ENCODE assay signal across 8 cellular contexts in the genomic region with DNA sequence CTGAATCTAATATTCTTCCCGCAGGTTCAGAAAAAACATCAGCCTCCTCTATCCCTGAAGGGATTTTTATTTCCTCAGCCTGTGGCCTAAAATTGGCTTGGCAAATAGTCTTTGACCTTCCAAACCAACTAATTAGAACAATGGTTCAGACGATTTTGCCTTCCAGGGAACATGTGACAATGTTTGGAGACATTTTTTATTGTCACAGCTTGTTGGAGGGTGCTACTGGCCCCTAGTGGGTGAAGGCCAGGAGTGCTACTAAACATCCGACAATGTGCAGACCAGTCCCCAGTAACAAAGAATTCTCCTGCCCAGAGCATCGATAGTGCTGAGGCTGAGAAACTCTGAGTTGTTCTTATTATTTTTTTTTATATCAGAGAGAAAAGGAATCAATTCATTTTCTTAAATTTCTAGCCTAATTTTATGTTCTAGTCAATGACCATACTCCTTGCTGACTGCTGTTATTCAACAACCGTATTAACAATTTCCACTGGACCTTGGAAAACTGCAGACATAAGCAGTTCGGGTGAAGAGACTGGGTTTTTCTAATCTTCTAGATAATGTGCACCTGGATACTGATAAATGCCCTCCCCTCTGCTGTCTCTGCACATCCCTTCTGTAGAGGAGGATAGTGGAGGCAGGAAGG.
DNase-seq lines count a peak whose midpoint lies in the region; ATAC-seq and TF ChIP-seq lines count a peak whose summit lies in the region.

No MANE protein-coding gene starts in this region.

- no peak for DNase-seq in AG09309 (ENCODE audit: low read depth)
- peak; percentile 77 for DNase-seq in GM23338 (ENCODE audit: low spot score)
- DNase-seq in NCI-H345 treated with DMSO at 0.1 percent for 48 hours (lab: John Stamatoyannopoulos, UW; ENCODE audit: unreplicated experiment), result peak; percentile 33
- DNase-seq in cardiac fibroblast (ENCODE audit: low read depth in 2 of 2), result peak; percentile 39
- no peak for DNase-seq in mucosa of descending colon
- no peak for DNase-seq in naive thymus-derived CD4-positive, alpha-beta T cell
- DNase-seq in CD14-positive monocyte (ENCODE audit: low spot score), result no peak

- peak overlapping the region; percentile 2 for H2AFZ ChIP-seq in GM23338

- peaks cover 11% of the 10 kb centered on the region for H3K36me3 Mint-ChIP-seq in GM23338 (ENCODE audit: low read depth)
- H3K36me3 Mint-ChIP-seq in naive thymus-derived CD4-positive, alpha-beta T cell, result no peaks in the 10 kb centered on the region
- no peaks in the 10 kb centered on the region for H3K36me3 Mint-ChIP-seq in CD14-positive monocyte

- H3K9me3 ChIP-seq in mucosa of descending colon, result no peaks in the 10 kb centered on the region
- H3K9me3 ChIP-seq in naive thymus-derived CD4-positive, alpha-beta T cell (ENCODE audit: control insufficient read depth in 2 of 3, low read length in 3 of 3), result no peaks in the 10 kb centered on the region

- H3K4me3 ChIP-seq in AG09309 (ENCODE audit: control insufficient read depth, low read depth, low read length) (no peak overlapping the region), GM23338 (no peak overlapping the region), cardiac fibroblast (replicated peaks in 1 of 2; ENCODE audit: low read depth in 2 of 2, low read length in 2 of 2) (no peak overlapping the region), mucosa of descending colon (no peak overlapping the region)
- no peak overlapping the region for H3K4me3 ChIP-seq in naive thymus-derived CD4-positive, alpha-beta T cell (ENCODE audit: low read length)

- H3K79me2 ChIP-seq in GM23338 (replicated peaks; ENCODE audit: insufficient read depth), result no peaks in the 10 kb centered on the region

- H3K4me1 ChIP-seq in GM23338 (ENCODE audit: insufficient read depth) (peaks cover 20% of the 10 kb centered on the region), mucosa of descending colon (ENCODE audit: low read depth) (no peaks in the 10 kb centered on the region)
- no peaks in the 10 kb centered on the region for H3K4me1 ChIP-seq in naive thymus-derived CD4-positive, alpha-beta T cell (ENCODE audit: control insufficient read depth in 2 of 2, insufficient read depth in 2 of 2, low read length in 2 of 2)

- no peak overlapping the region for H3K27ac ChIP-seq in GM23338 (ENCODE audit: low read depth)
- H3K27ac ChIP-seq in naive thymus-derived CD4-positive, alpha-beta T cell (ENCODE audit: low read depth, low read length), result no peak overlapping the region

- no peaks in the 10 kb centered on the region for H3F3A ChIP-seq in GM23338 (replicated peaks; ENCODE audit: low read depth)

- H3K27me3 ChIP-seq in GM23338 (ENCODE audit: insufficient read depth), result no peaks in the 10 kb centered on the region
- no peaks in the 10 kb centered on the region for H3K27me3 ChIP-seq in naive thymus-derived CD4-positive, alpha-beta T cell (ENCODE audit: control insufficient read depth in 2 of 2, insufficient read depth in 2 of 2, low read length in 2 of 2)

- ATAC-seq in GM23338 (peak; percentile 87), mucosa of descending colon (peak; percentile 50), HG02973 (IDR thresholded peaks at IDR 0.05; ENCODE audit: unreplicated experiment) (no peak)
- ATAC-seq in naive thymus-derived CD4-positive, alpha-beta T cell, result no peak

- H3K4me2 ChIP-seq in GM23338, result no peak overlapping the region

- H3K27ac Mint-ChIP-seq in GM23338 (no peak overlapping the region), CD14-positive monocyte (no peak overlapping the region)
- H3K27ac Mint-ChIP-seq in naive thymus-derived CD4-positive, alpha-beta T cell, result no peak overlapping the region

- peaks cover 3% of the 10 kb centered on the region; the same call in 1 of the 2 replicates for H3K9me2 ChIP-seq in GM23338 (ENCODE audit: insufficient read depth)

- no peak overlapping the region for H3K4me3 Mint-ChIP-seq in GM23338
- H3K4me3 Mint-ChIP-seq in naive thymus-derived CD4-positive, alpha-beta T cell, result no peak overlapping the region
- no peak overlapping the region for H3K4me3 Mint-ChIP-seq in CD14-positive monocyte

- H3K4me1 Mint-ChIP-seq in GM23338, result peaks cover 18% of the 10 kb centered on the region
- H3K4me1 Mint-ChIP-seq in naive thymus-derived CD4-positive, alpha-beta T cell, result no peaks in the 10 kb centered on the region
- H3K4me1 Mint-ChIP-seq in CD14-positive monocyte, result no peaks in the 10 kb centered on the region

- POLR2A ChIA-PET in naive thymus-derived CD4-positive, alpha-beta T cell (lab: Charles Lee), result no interaction called here

- no peaks in the 10 kb centered on the region for H3K27me3 Mint-ChIP-seq in GM23338 (ENCODE audit: insufficient read depth, low read depth, poor library complexity)
- peaks cover 0 to 25% (median 0%) of the 10 kb centered on the region in 5 donors for H3K27me3 Mint-ChIP-seq in naive thymus-derived CD4-positive, alpha-beta T cell
- H3K27me3 Mint-ChIP-seq in CD14-positive monocyte (ENCODE audit: low read depth in 3 of 3), result peaks cover 0 to 5% (median 0%) of the 10 kb centered on the region in 3 donors

- intact Hi-C loops in mucosa of descending colon (cut with DNase I, micrococcal nuclease) (loop anchor here in 1 of 2 donors (10.0 kb wide), 1 partner anchor 1541 kb away; no protein-coding TSS in a partner anchor), CD14-positive monocyte (cut with micrococcal nuclease) (no loop called here)
- intact Hi-C loops in naive thymus-derived CD4-positive, alpha-beta T cell (cut with micrococcal nuclease), result no loop called here

- H3K9me3 Mint-ChIP-seq in GM23338 (peaks cover 17% of the 10 kb centered on the region), CD14-positive monocyte (peaks cover 0 to 6% (median under 1%) of the 10 kb centered on the region in 7 donors)
- peaks cover 0 to 10% (median 0%) of the 10 kb centered on the region in 11 donors for H3K9me3 Mint-ChIP-seq in naive thymus-derived CD4-positive, alpha-beta T cell

- peak; percentile 66 for TF ChIP-seq CTCF in AG09309 (IDR thresholded peaks at IDR 0.05; ENCODE audit: control insufficient read depth, insufficient read depth, low read depth, low read length, missing control alignments)
- peak; percentile 80 to 82 for TF ChIP-seq CTCF in GM23338 (conservative IDR thresholded peaks at IDR 0.05; ENCODE audit: low read depth in 2 of 2)
- TF ChIP-seq CTCF in cardiac fibroblast (IDR thresholded peaks at IDR 0.05; ENCODE audit: low read depth, low read length), result peak; percentile 59
- TF ChIP-seq CTCF in mucosa of descending colon (IDR thresholded peaks at IDR 0.05), result peak; percentile 15
- no peak for TF ChIP-seq CTCF in CD14-positive monocyte (IDR thresholded peaks at IDR 0.05)

- no peaks in the 10 kb centered on the region for H4K20me1 ChIP-seq in GM23338 (replicated peaks; ENCODE audit: insufficient read depth)

- H3K36me3 ChIP-seq in GM23338 (ENCODE audit: insufficient read depth) (no peaks in the 10 kb centered on the region; the same call in 1 of the 2 replicates), mucosa of descending colon (ENCODE audit: low read depth) (no peaks in the 10 kb centered on the region)
- no peaks in the 10 kb centered on the region for H3K36me3 ChIP-seq in naive thymus-derived CD4-positive, alpha-beta T cell (ENCODE audit: control insufficient read depth in 2 of 3, insufficient read depth in 3 of 3, low read length in 3 of 3)

- CTCF ChIA-PET in naive thymus-derived CD4-positive, alpha-beta T cell (lab: Charles Lee), result interaction anchor here (0.7 kb wide), 1 partner anchor 274 kb away, joined by 3 read pairs; no protein-coding TSS in a partner anchor

TF ChIP-seq in GM23338, 12 proteins besides CTCF, POLR2A, EP300 and RAD21:
- TF ChIP-seq EZH2 (IDR thresholded peaks at IDR 0.05; ENCODE audit: low read depth, unreplicated experiment), result no peak
- TF ChIP-seq, protein P1, sequence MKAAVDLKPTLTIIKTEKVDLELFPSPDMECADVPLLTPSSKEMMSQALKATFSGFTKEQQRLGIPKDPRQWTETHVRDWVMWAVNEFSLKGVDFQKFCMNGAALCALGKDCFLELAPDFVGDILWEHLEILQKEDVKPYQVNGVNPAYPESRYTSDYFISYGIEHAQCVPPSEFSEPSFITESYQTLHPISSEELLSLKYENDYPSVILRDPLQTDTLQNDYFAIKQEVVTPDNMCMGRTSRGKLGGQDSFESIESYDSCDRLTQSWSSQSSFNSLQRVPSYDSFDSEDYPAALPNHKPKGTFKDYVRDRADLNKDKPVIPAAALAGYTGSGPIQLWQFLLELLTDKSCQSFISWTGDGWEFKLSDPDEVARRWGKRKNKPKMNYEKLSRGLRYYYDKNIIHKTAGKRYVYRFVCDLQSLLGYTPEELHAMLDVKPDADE (IDR thresholded peaks at IDR 0.05), result no peak
- TF ChIP-seq, protein P2, sequence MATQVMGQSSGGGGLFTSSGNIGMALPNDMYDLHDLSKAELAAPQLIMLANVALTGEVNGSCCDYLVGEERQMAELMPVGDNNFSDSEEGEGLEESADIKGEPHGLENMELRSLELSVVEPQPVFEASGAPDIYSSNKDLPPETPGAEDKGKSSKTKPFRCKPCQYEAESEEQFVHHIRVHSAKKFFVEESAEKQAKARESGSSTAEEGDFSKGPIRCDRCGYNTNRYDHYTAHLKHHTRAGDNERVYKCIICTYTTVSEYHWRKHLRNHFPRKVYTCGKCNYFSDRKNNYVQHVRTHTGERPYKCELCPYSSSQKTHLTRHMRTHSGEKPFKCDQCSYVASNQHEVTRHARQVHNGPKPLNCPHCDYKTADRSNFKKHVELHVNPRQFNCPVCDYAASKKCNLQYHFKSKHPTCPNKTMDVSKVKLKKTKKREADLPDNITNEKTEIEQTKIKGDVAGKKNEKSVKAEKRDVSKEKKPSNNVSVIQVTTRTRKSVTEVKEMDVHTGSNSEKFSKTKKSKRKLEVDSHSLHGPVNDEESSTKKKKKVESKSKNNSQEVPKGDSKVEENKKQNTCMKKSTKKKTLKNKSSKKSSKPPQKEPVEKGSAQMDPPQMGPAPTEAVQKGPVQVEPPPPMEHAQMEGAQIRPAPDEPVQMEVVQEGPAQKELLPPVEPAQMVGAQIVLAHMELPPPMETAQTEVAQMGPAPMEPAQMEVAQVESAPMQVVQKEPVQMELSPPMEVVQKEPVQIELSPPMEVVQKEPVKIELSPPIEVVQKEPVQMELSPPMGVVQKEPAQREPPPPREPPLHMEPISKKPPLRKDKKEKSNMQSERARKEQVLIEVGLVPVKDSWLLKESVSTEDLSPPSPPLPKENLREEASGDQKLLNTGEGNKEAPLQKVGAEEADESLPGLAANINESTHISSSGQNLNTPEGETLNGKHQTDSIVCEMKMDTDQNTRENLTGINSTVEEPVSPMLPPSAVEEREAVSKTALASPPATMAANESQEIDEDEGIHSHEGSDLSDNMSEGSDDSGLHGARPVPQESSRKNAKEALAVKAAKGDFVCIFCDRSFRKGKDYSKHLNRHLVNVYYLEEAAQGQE (IDR thresholded peaks at IDR 0.05; ENCODE audit: unreplicated experiment), result no peak
- no peak for TF ChIP-seq EZH2phosphoT487 (IDR thresholded peaks at IDR 0.05; ENCODE audit: unreplicated experiment)
- TF ChIP-seq JUNB (IDR thresholded peaks at IDR 0.05; ENCODE audit: unreplicated experiment), result no peak
- TF ChIP-seq STAT1 (IDR thresholded peaks at IDR 0.05; ENCODE audit: unreplicated experiment), result no peak
- TF ChIP-seq ZNF114 (CRISPR knock-in tag; IDR thresholded peaks at IDR 0.05), result no peak
- TF ChIP-seq POLR2AphosphoS5 (IDR thresholded peaks at IDR 0.05; ENCODE audit: low read depth), result no peak
TF ChIP-seq in GM23338: peak in this region for 0.

Comparison
In these comparisons a context has a peak if more than half of its experiments do, and no peak if none do; other contexts are left out.
1. DNase-seq: peak in GM23338 (single experiment), NCI-H345 treated with DMSO at 0.1 percent for 48 hours (single experiment) and cardiac fibroblast (2 of 2); none in AG09309 (single experiment), mucosa of descending colon (0 of 3), naive thymus-derived CD4-positive, alpha-beta T cell (0 of 9) and CD14-positive monocyte (single experiment).
2. ATAC-seq: peak in GM23338 (single experiment) and mucosa of descending colon (single experiment); none in naive thymus-derived CD4-positive, alpha-beta T cell (single experiment) and HG02973 (single experiment).